In genomic region chr6:7974932-7975763, GRCh38 we compare ENCODE assay signal across 9 cellular contexts.
DNase-seq lines count a peak whose midpoint lies in the region; TF ChIP-seq lines count a peak whose summit lies in the region.
"Had no signal": no experiment of that assay in that cellular context is flagged by ENCODE, and none has a peak within 500 bp of the region (broad histone marks: within the 10 kb centered on the region; RNA-seq: fewer than 3 reads in every experiment).

No MANE protein-coding gene starts in this region.

- H2AFZ ChIP-seq in MM.1S (ENCODE audit: low read length): no peak overlapping the region

- H3K9me3 Mint-ChIP-seq in MCF 10A (ENCODE audit: unreplicated experiment): no peaks in the 10 kb centered on the region
- peaks cover 3% of the 10 kb centered on the region for H3K9me3 Mint-ChIP-seq in activated naive CD8-positive, alpha-beta T cell treated with anti-CD3 and anti-CD28 coated beads for 36 hours

- no peaks in the 10 kb centered on the region for H3K36me3 ChIP-seq in MM.1S (replicated peaks; ENCODE audit: insufficient read depth, low read length)

- H3K4me1 ChIP-seq in MM.1S (ENCODE audit: low read length): peaks cover 19% of the 10 kb centered on the region

- no peaks in the 10 kb centered on the region for H3K9me2 ChIP-seq in MM.1S (replicated peaks; ENCODE audit: insufficient read depth, low read length)

- no peaks in the 10 kb centered on the region for H4K20me1 ChIP-seq in MM.1S (ENCODE audit: insufficient read depth, low read length)

- TF ChIP-seq CTCF in MM.1S (IDR thresholded peaks at IDR 0.05; ENCODE audit: low read length) (no peak), MCF 10A (IDR thresholded peaks at IDR 0.05; ENCODE audit: unreplicated experiment) (no peak), GM10266 (IDR thresholded peaks at IDR 0.05; ENCODE audit: control insufficient read depth, insufficient read depth, low read depth, missing control alignments) (no peak)

- BruUV-seq in MCF 10A (replicated peaks; lab: Mats Ljungman, UMichigan): no TSS peak

- in situ Hi-C loops in G401 (cut with HindIII; ENCODE audit: low sequenced_read_pairs): no loop called here

- H3K4me3 Mint-ChIP-seq in MCF 10A (ENCODE audit: unreplicated experiment): peak overlapping the region; percentile 63
- H3K4me3 Mint-ChIP-seq in activated naive CD8-positive, alpha-beta T cell treated with anti-CD3 and anti-CD28 coated beads for 36 hours: no peak overlapping the region
- H3K4me3 Mint-ChIP-seq: nephron had no signal

- DNase-seq in G401 (ENCODE audit: low spot score) (peak; percentile 61), MM.1S (no peak), MCF 10A (ENCODE audit: unreplicated experiment) (peak; percentile 98), superior temporal gyrus (ENCODE audit: extremely low spot score) (peak; percentile 95), GM10266 (ENCODE audit: extremely low spot score) (no peak), NCI-H526 (lab: John Stamatoyannopoulos, UW) (no peak)
- DNase-seq in activated naive CD8-positive, alpha-beta T cell treated with anti-CD3 and anti-CD28 coated beads for 36 hours: no peak

- H3K27ac ChIP-seq in MM.1S (ENCODE audit: low read length) (peak overlapping the region; percentile 94; the same call in 1 of the 2 replicates), layer of hippocampus (ENCODE audit: low read depth, low read length) (peak overlapping the region; percentile 55)

- H3K9ac ChIP-seq in MM.1S (ENCODE audit: low read length): peak overlapping the region; percentile 75

- H3K27me3 ChIP-seq in MM.1S (replicated peaks; ENCODE audit: insufficient read depth, low read length): no peaks in the 10 kb centered on the region
- no peaks in the 10 kb centered on the region for H3K27me3 ChIP-seq in layer of hippocampus (ENCODE audit: control insufficient read depth, insufficient read depth, low read length)

- H3K36me3 Mint-ChIP-seq in MCF 10A (ENCODE audit: insufficient read depth, unreplicated experiment): no peaks in the 10 kb centered on the region
- H3K36me3 Mint-ChIP-seq in activated naive CD8-positive, alpha-beta T cell treated with anti-CD3 and anti-CD28 coated beads for 36 hours: no peaks in the 10 kb centered on the region

- CTCF ChIA-PET in MCF 10A (lab: Yijun Ruan, JAX): interaction anchor here (0.6 kb wide), 1 partner anchor 156 kb away, joined by 3 read pairs; no protein-coding TSS in a partner anchor

- intact Hi-C loops in MCF 10A (cut with micrococcal nuclease): loop anchor here (1.0 kb wide), 1 partner anchor 65 kb away; the partner anchor contains the start of gene TXNDC5

- H3K4me3 ChIP-seq in MM.1S (ENCODE audit: low read length): no peak overlapping the region

- H3K79me2 ChIP-seq in MM.1S (ENCODE audit: low read length): no peaks in the 10 kb centered on the region

- H3K4me2 ChIP-seq in MM.1S (ENCODE audit: low read depth, low read length): no peak overlapping the region

- peak overlapping the region; percentile 44 for H3K27ac Mint-ChIP-seq in MCF 10A (ENCODE audit: low read depth, unreplicated experiment)
- no peak overlapping the region for H3K27ac Mint-ChIP-seq in activated naive CD8-positive, alpha-beta T cell treated with anti-CD3 and anti-CD28 coated beads for 36 hours

- H3K4me1 Mint-ChIP-seq in MCF 10A (ENCODE audit: insufficient read depth, unreplicated experiment): peaks cover 11% of the 10 kb centered on the region
- H3K4me1 Mint-ChIP-seq in activated naive CD8-positive, alpha-beta T cell treated with anti-CD3 and anti-CD28 coated beads for 36 hours: peaks cover 9% of the 10 kb centered on the region
- H3K4me1 Mint-ChIP-seq: nephron had no signal

- H3F3A ChIP-seq in MM.1S (ENCODE audit: insufficient read depth, low read length): no peaks in the 10 kb centered on the region

- no peaks in the 10 kb centered on the region for H3K27me3 Mint-ChIP-seq in MCF 10A (ENCODE audit: insufficient read depth, unreplicated experiment)
- H3K27me3 Mint-ChIP-seq in activated naive CD8-positive, alpha-beta T cell treated with anti-CD3 and anti-CD28 coated beads for 36 hours: peaks cover 26% of the 10 kb centered on the region

- H3K9me3 ChIP-seq in MM.1S (replicated peaks; ENCODE audit: insufficient read depth, low read length): no peaks in the 10 kb centered on the region

- POLR2A ChIA-PET in MCF 10A (lab: Yijun Ruan, JAX): interaction anchor here (0.7 to 1.6 kb wide), 4 partner anchors 15 to 664 kb away, joined by 3 to 6 read pairs (median 3); no protein-coding TSS in a partner anchor

Comparison
In these comparisons a context has a peak if more than half of its experiments do, and no peak if none do; other contexts are left out.
1. DNase-seq: peak in G401 (single experiment), MCF 10A (single experiment) and superior temporal gyrus (single experiment); none in MM.1S (single experiment), GM10266 (single experiment), NCI-H526 (0 of 2) and activated naive CD8-positive, alpha-beta T cell treated with anti-CD3 and anti-CD28 coated beads for 36 hours (single experiment).